7 cellular contexts compared by ENCODE assay signal in the genomic region with DNA sequence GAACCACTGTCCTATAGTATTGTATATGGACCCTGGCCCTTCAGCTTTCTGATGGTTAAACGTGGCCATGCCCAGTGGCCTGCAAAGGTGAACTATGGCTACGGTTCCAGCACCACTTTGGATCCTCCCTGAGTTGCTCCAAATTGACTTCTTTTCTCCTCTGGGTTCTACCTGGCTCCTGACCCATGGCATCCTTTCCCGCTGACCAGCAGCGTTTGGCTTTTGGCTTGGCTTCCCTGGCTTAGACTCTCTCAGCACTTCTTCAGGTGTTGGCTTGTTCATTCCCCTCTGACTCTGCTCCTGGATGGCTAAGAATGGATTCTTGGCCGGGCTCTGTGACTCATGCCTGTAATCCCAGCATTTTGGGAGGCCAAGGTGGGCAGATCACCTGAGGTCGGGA.
"Had no signal": no experiment of that assay in that cellular context is flagged by ENCODE, and none has a peak within 500 bp of the region (broad histone marks: within the 10 kb centered on the region; RNA-seq: fewer than 3 reads in every experiment).

No MANE protein-coding gene starts in this region.

- H3K36me3 Mint-ChIP-seq: IgD-negative memory B cell had no signal

- H3K36me3 ChIP-seq: HAP-1 had no signal

- H3K9me3 ChIP-seq: HAP-1 had no signal

- H2AFZ ChIP-seq: GM23248 had no signal

- H3K9me3 Mint-ChIP-seq: HFFc6, IgD-negative memory B cell had no signal

- ATAC-seq: HCT116 had no signal

- H3K4me1 Mint-ChIP-seq: IgD-negative memory B cell had no signal

- DNase-seq: GM23248, GOT3, H7, HFFc6 had no signal

- H3K9ac ChIP-seq: GM23248 had no signal

- H3K27ac Mint-ChIP-seq: HFFc6, IgD-negative memory B cell had no signal

- H3K27ac ChIP-seq: GM23248 had no signal

- H3K4me3 ChIP-seq: GM23248, HAP-1 had no signal

- H3K4me3 Mint-ChIP-seq: IgD-negative memory B cell had no signal
